7 cellular contexts compared by ENCODE assay signal in the genomic region with DNA sequence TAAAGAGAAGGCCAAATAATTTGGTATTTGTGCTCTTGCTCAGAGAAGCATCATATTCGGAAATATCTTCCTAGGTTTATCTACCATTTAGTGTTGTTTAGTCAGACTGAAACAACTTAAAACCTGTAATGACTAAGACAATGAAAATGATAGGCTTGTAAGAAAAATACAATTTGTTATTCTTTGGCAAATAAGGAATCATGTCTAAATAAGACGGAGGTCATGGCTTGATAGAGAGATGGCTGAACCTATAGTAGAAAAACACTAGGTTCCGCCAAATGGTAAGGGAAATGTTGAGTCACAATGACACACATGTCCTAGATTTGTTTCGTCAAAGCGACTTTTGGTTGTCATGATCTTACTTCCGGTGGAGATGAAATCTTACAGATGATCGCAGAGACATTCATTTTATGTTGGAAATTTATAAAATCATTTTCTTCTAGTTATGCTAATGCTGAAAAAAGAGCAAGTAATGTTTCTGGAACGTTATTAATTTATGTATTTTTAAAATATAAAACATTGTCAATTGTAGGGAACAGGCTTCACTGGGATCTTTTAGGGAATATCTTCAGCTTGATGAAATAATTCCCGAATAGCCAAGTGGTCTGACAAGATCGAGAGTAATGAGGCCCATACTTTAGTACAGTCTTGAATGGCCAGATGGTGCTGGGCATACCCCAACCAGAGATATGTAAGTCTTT. TPM values are rescaled to one million over a fixed set of nuclear protein-coding genes. Genes with fewer than 3 reads are reported as not detected.
DNase-seq lines count a peak whose midpoint lies in the region; ATAC-seq and TF ChIP-seq lines count a peak whose summit lies in the region.

No MANE protein-coding gene starts in this region.

- no peak overlapping the region for H2AFZ ChIP-seq in OCI-LY3 (ENCODE audit: low read depth, low read length)

- peak overlapping the region; percentile 90 for H3K4me2 ChIP-seq in OCI-LY3 (ENCODE audit: low read length)

- no peak for ATAC-seq in gastrocnemius medialis
- ATAC-seq in GM19397 (IDR thresholded peaks at IDR 0.05; ENCODE audit: unreplicated experiment), result no peak
- no peak for ATAC-seq in HG02885 (IDR thresholded peaks at IDR 0.05; ENCODE audit: poor library complexity, unreplicated experiment)

- H4K20me1 ChIP-seq in OCI-LY3 (ENCODE audit: insufficient read depth, low read length), result peaks cover 24% of the 10 kb centered on the region; the same call in 1 of the 2 replicates

- H3K4me1 ChIP-seq in OCI-LY3 (ENCODE audit: low read length), result peaks cover 49% of the 10 kb centered on the region
- peaks cover 7 to 16% of the 10 kb centered on the region in 2 donors for H3K4me1 ChIP-seq in gastrocnemius medialis

- H3K9me3 Mint-ChIP-seq in dendritic cell treated with granulocyte-macrophage colony-stimulating factor and Interleukin-4, amounts not matched to agents 40 ng/mL and 50 ng/mL, for 4 days, result no peaks in the 10 kb centered on the region
- H3K9me3 Mint-ChIP-seq in type B pancreatic cell, result no peaks in the 10 kb centered on the region

- peaks cover 44% of the 10 kb centered on the region for H3K36me3 Mint-ChIP-seq in dendritic cell treated with granulocyte-macrophage colony-stimulating factor and Interleukin-4, amounts not matched to agents 40 ng/mL and 50 ng/mL, for 4 days (ENCODE audit: low read depth)
- H3K36me3 Mint-ChIP-seq in type B pancreatic cell, result no peaks in the 10 kb centered on the region

- peaks cover 48% of the 10 kb centered on the region for H3K79me2 ChIP-seq in OCI-LY3 (ENCODE audit: low read length)

- peak overlapping the region; percentile 100 for H3K27ac ChIP-seq in OCI-LY3 (ENCODE audit: low read length)
- H3K27ac ChIP-seq in gastrocnemius medialis, result peak overlapping the region; percentile 79 to 85 (median 83)

- H3K9me3 ChIP-seq in OCI-LY3 (ENCODE audit: insufficient read depth, low read length) (no peaks in the 10 kb centered on the region), gastrocnemius medialis (no peaks in the 10 kb centered on the region)

- H3K4me1 Mint-ChIP-seq in dendritic cell treated with granulocyte-macrophage colony-stimulating factor and Interleukin-4, amounts not matched to agents 40 ng/mL and 50 ng/mL, for 4 days (ENCODE audit: low read depth), result peaks cover 59% of the 10 kb centered on the region
- peaks cover 4% of the 10 kb centered on the region for H3K4me1 Mint-ChIP-seq in type B pancreatic cell (ENCODE audit: unreplicated experiment)

- H3K4me3 Mint-ChIP-seq in dendritic cell treated with granulocyte-macrophage colony-stimulating factor and Interleukin-4, amounts not matched to agents 40 ng/mL and 50 ng/mL, for 4 days, result peak overlapping the region; percentile 81
- no peak overlapping the region for H3K4me3 Mint-ChIP-seq in type B pancreatic cell

- H3K9ac ChIP-seq in OCI-LY3 (ENCODE audit: low read length), result peak overlapping the region; percentile 98

- no peaks in the 10 kb centered on the region for H3K27me3 Mint-ChIP-seq in dendritic cell treated with granulocyte-macrophage colony-stimulating factor and Interleukin-4, amounts not matched to agents 40 ng/mL and 50 ng/mL, for 4 days
- peaks cover 13% of the 10 kb centered on the region for H3K27me3 Mint-ChIP-seq in type B pancreatic cell

- H3K36me3 ChIP-seq in OCI-LY3 (replicated peaks; ENCODE audit: low read depth, low read length) (peaks cover 13% of the 10 kb centered on the region), gastrocnemius medialis (no peaks in the 10 kb centered on the region)

- peak overlapping the region; percentile 86 for H3K27ac Mint-ChIP-seq in dendritic cell treated with granulocyte-macrophage colony-stimulating factor and Interleukin-4, amounts not matched to agents 40 ng/mL and 50 ng/mL, for 4 days
- H3K27ac Mint-ChIP-seq in type B pancreatic cell, result no peak overlapping the region

- H3K27me3 ChIP-seq in OCI-LY3 (ENCODE audit: low read depth, low read length) (no peaks in the 10 kb centered on the region), gastrocnemius medialis (no peaks in the 10 kb centered on the region)

- TF ChIP-seq POLR2A in GM19099 (IDR thresholded peaks at IDR 0.05; ENCODE audit: extremely low read depth, insufficient read length, low read depth) (peak; percentile 49), gastrocnemius medialis (IDR thresholded peaks at IDR 0.05) (peak; percentile 33 to 53)

- intact Hi-C loops in dendritic cell treated with granulocyte-macrophage colony-stimulating factor and Interleukin-4, amounts not matched to agents 40 ng/mL and 50 ng/mL, for 4 days (cut with micrococcal nuclease), result loop anchor here (1.0 kb wide), 1 partner anchor 28 kb away; no protein-coding TSS in a partner anchor
- intact Hi-C loops in gastrocnemius medialis (cut with DNase I; ENCODE audit: low total_unique reads), result no loop called here

- no peak for TF ChIP-seq CTCF in OCI-LY3 (IDR thresholded peaks at IDR 0.05; ENCODE audit: low read depth, low read length)
- TF ChIP-seq CTCF in gastrocnemius medialis (IDR thresholded peaks at IDR 0.05 in 4 of 5, conservative IDR thresholded peaks at IDR 0.05 in 1 of 5), result no peak
- no peak for TF ChIP-seq CTCF in type B pancreatic cell (conservative IDR thresholded peaks at IDR 0.05)

- H3K4me3 ChIP-seq in OCI-LY3 (ENCODE audit: low read length) (peak overlapping the region; percentile 97), gastrocnemius medialis (peak overlapping the region; percentile 39 to 58 (median 47))

- DNase-seq in gastrocnemius medialis (no peak), type B pancreatic cell (ENCODE audit: extremely low spot score, unreplicated experiment) (no peak)

- in situ Hi-C loops in gastrocnemius medialis (cut with MboI; ENCODE audit: low sequenced_read_pairs in 4 of 4), result no loop called here

RNA-seq across cellular contexts. Expression of gene SRGN, which starts 1.0 kb away (rescaled TPM):
- total RNA-seq in gastrocnemius medialis (10 to 100 TPM; 27.1 to 73.1 (median 37.8) TPM), type B pancreatic cell (ENCODE audit: low replicate concordance) (not detected in 2 replicates)

RNA-seq across cellular contexts. Expression of gene VPS26A, which starts 35.0 kb away (rescaled TPM):
- total RNA-seq in gastrocnemius medialis (10 to 100 TPM; 21.0 to 31.1 (median 25.4) TPM), type B pancreatic cell (ENCODE audit: low replicate concordance) (56.0 and 57.6 TPM in 2 replicates)

Comparison
In these comparisons a context has a peak if more than half of its experiments do, and no peak if none do; other contexts are left out.
1. RNA of gene SRGN, which starts 1.0 kb away (total RNA-seq): 27.1 to 73.1 TPM in gastrocnemius medialis; not detected in type B pancreatic cell; every median in the first group is over 10 times any median in the second.